ENCODE assay signal across 24 cellular contexts in genomic region chr14:71467419-71467818, GRCh38.
A peak's percentile ranks its signal among the peaks of the same experiment; 100 is the strongest.
DNase-seq lines count a peak whose midpoint lies in the region; ATAC-seq and TF ChIP-seq lines count a peak whose summit lies in the region.
"Had no signal": no experiment of that assay in that cellular context is flagged by ENCODE, and none has a peak within 500 bp of the region (broad histone marks: within the 10 kb centered on the region; RNA-seq: fewer than 3 reads in every experiment).

No MANE protein-coding gene starts in this region.

- TF ChIP-seq CTCF in chondrocyte (IDR thresholded peaks at IDR 0.05) (no peak), osteoblast (IDR thresholded peaks at IDR 0.05; ENCODE audit: extremely low read depth, low read depth, low read length) (no peak), type B pancreatic cell (conservative IDR thresholded peaks at IDR 0.05) (no peak), adrenal gland (IDR thresholded peaks at IDR 0.05) (no peak), lower lobe of right lung (IDR thresholded peaks at IDR 0.05) (no peak)

- no peaks in the 10 kb centered on the region for H3K27me3 Mint-ChIP-seq in chondrocyte (ENCODE audit: low read depth)
- H3K27me3 Mint-ChIP-seq in type B pancreatic cell: no peaks in the 10 kb centered on the region
- H3K27me3 Mint-ChIP-seq: CD4-positive, alpha-beta T cell had no signal

- H3K9me3 Mint-ChIP-seq in chondrocyte (ENCODE audit: low read depth): peaks cover 13% of the 10 kb centered on the region
- peaks cover 7% of the 10 kb centered on the region for H3K9me3 Mint-ChIP-seq in type B pancreatic cell
- H3K9me3 Mint-ChIP-seq: CD4-positive, alpha-beta T cell had no signal

- peak overlapping the region; percentile 12 for H3K4me2 ChIP-seq in osteoblast (ENCODE audit: insufficient read depth, low read length)

- peaks cover 7% of the 10 kb centered on the region for H3K36me3 ChIP-seq in osteoblast (ENCODE audit: insufficient read depth, low read length)
- H3K36me3 ChIP-seq in adrenal gland (replicated peaks in 1 of 2): no peaks in the 10 kb centered on the region
- H3K36me3 ChIP-seq in lower lobe of right lung: no peaks in the 10 kb centered on the region
- H3K36me3 ChIP-seq: heart left ventricle had no signal

- no peaks in the 10 kb centered on the region for H4K20me1 ChIP-seq in osteoblast (ENCODE audit: insufficient read depth, low read length)

- peaks cover 78% of the 10 kb centered on the region for H3K79me2 ChIP-seq in osteoblast (ENCODE audit: insufficient read depth, low read length)

- peaks cover 7% of the 10 kb centered on the region for H3K36me3 Mint-ChIP-seq in chondrocyte (ENCODE audit: low read depth)
- H3K36me3 Mint-ChIP-seq in type B pancreatic cell: peaks cover 12% of the 10 kb centered on the region

- peak; percentile 87 for DNase-seq in EH (ENCODE audit: low read depth)
- peak; percentile 69 for DNase-seq in NCI-H446 treated with DMSO at 0.1 percent for 48 hours (lab: John Stamatoyannopoulos, UW)
- DNase-seq in chondrocyte (ENCODE audit: low spot score): no peak
- no peak for DNase-seq in osteoblast (ENCODE audit: insufficient read length, low spot score, missing footprints)
- DNase-seq in NOMO-1 treated with DMSO at 0.1 percent for 48 hours (lab: John Stamatoyannopoulos, UW; ENCODE audit: unreplicated experiment): no peak
- no peak for DNase-seq in type B pancreatic cell (ENCODE audit: extremely low spot score, unreplicated experiment)
- no peak for DNase-seq in adrenal gland
- DNase-seq in lower lobe of right lung: no peak
- DNase-seq: activated CD4-positive, alpha-beta T cell treated with anti-CD3 and anti-CD28 coated beads for 1 hour; activated gamma-delta T cell; aorta; CD4-positive, alpha-beta T cell; DND-41; heart left ventricle; mesendoderm; NCI-H187 treated with DMSO at 0.1 percent for 48 hours; NCI-H510A treated with DMSO at 0.1 percent for 48 hours; psoas muscle; SIG-M5 had no signal

- H3K4me1 Mint-ChIP-seq in chondrocyte (ENCODE audit: low read depth) (peaks cover 42% of the 10 kb centered on the region), type B pancreatic cell (ENCODE audit: unreplicated experiment) (no peaks in the 10 kb centered on the region)

- H3K4me1 ChIP-seq in osteoblast (ENCODE audit: insufficient read depth, low read length) (peaks cover 41% of the 10 kb centered on the region), adrenal gland (replicated peaks in 1 of 2) (peaks cover 0 to 20% of the 10 kb centered on the region in 2 donors), lower lobe of right lung (no peaks in the 10 kb centered on the region)
- H3K4me1 ChIP-seq: psoas muscle had no signal

- intact Hi-C loops in adrenal gland (cut with DNase I) (no loop called here), lower lobe of right lung (cut with DNase I) (no loop called here)

- no peak for ATAC-seq in lower lobe of right lung
- ATAC-seq: heart left ventricle; psoas muscle; stimulated activated effector memory CD8-positive, alpha-beta T cell treated with anti-CD3 and anti-CD28 coated beads, Interleukin-12 subunit alpha, Interleukin-12 subunit beta, amount 100 ng/mL, for 72 hours had no signal

- TF ChIP-seq POLR2A in adrenal gland (IDR thresholded peaks at IDR 0.05): no peak

- peak overlapping the region; percentile 83 for H3K27ac Mint-ChIP-seq in chondrocyte (ENCODE audit: unreplicated experiment)
- H3K27ac Mint-ChIP-seq in type B pancreatic cell: no peak overlapping the region
- H3K27ac Mint-ChIP-seq: CD4-positive, alpha-beta T cell; nephron; stimulated activated effector memory CD8-positive, alpha-beta T cell treated with anti-CD3 and anti-CD28 coated beads, Interleukin-12 subunit alpha, Interleukin-12 subunit beta, amount 100 ng/mL, for 72 hours had no signal

- 73 to 87% (median 81%) methylated on average over 3 of the region's 3 CpGs for WGBS in adrenal gland, 4 donors

- peak overlapping the region; percentile 53 for H3K27ac ChIP-seq in osteoblast (ENCODE audit: low read depth, low read length)
- H3K27ac ChIP-seq in adrenal gland: no peak overlapping the region
- H3K27ac ChIP-seq in lower lobe of right lung: no peak overlapping the region
- H3K27ac ChIP-seq: coronary artery, epithelial cell of prostate, heart left ventricle, psoas muscle had no signal

- no peak overlapping the region for H3K4me3 ChIP-seq in osteoblast (ENCODE audit: insufficient read depth, low read length)
- H3K4me3 ChIP-seq in adrenal gland: no peak overlapping the region
- no peak overlapping the region for H3K4me3 ChIP-seq in lower lobe of right lung
- H3K4me3 ChIP-seq: coronary artery, heart left ventricle, psoas muscle, tibial nerve had no signal

- H3K4me3 Mint-ChIP-seq in chondrocyte (ENCODE audit: unreplicated experiment) (no peak overlapping the region), type B pancreatic cell (no peak overlapping the region)
- H3K4me3 Mint-ChIP-seq: CD4-positive, alpha-beta T cell; nephron; stimulated activated effector memory CD8-positive, alpha-beta T cell treated with anti-CD3 and anti-CD28 coated beads, Interleukin-12 subunit alpha, Interleukin-12 subunit beta, amount 100 ng/mL, for 72 hours had no signal

- H3K9me3 ChIP-seq in osteoblast (ENCODE audit: low read depth, low read length) (no peaks in the 10 kb centered on the region), adrenal gland (replicated peaks in 1 of 3) (no peaks in the 10 kb centered on the region), lower lobe of right lung (no peaks in the 10 kb centered on the region)
- H3K9me3 ChIP-seq: psoas muscle had no signal

- no peak overlapping the region for H2AFZ ChIP-seq in osteoblast (ENCODE audit: low read length)

- H3K27me3 ChIP-seq in osteoblast (ENCODE audit: insufficient read depth, low read length) (no peaks in the 10 kb centered on the region), adrenal gland (no peaks in the 10 kb centered on the region), lower lobe of right lung (ENCODE audit: low read depth) (no peaks in the 10 kb centered on the region)
- H3K27me3 ChIP-seq: heart left ventricle, tibial nerve had no signal

Comparison
In these comparisons a context has a peak if more than half of its experiments do, and no peak if none do; other contexts are left out.
1. DNase-seq: peak in EH (single experiment) and NCI-H446 treated with DMSO at 0.1 percent for 48 hours (single experiment); none in chondrocyte (single experiment), osteoblast (single experiment), NOMO-1 treated with DMSO at 0.1 percent for 48 hours (single experiment), type B pancreatic cell (single experiment), adrenal gland (0 of 7) and lower lobe of right lung (single experiment).